ENCODE assay signal across 4 cellular contexts in genomic region chrX:140172401-140172800, GRCh38.
"Had no signal": no experiment of that assay in that cellular context is flagged by ENCODE, and none has a peak within 500 bp of the region (broad histone marks: within the 10 kb centered on the region; RNA-seq: fewer than 3 reads in every experiment).

No MANE protein-coding gene starts in this region.

- H3K4me3 ChIP-seq: K562 had no signal

- H3K27ac ChIP-seq: HL-60, KMS-11 had no signal

- ATAC-seq: HepG2, K562 had no signal
